In the genomic region with DNA sequence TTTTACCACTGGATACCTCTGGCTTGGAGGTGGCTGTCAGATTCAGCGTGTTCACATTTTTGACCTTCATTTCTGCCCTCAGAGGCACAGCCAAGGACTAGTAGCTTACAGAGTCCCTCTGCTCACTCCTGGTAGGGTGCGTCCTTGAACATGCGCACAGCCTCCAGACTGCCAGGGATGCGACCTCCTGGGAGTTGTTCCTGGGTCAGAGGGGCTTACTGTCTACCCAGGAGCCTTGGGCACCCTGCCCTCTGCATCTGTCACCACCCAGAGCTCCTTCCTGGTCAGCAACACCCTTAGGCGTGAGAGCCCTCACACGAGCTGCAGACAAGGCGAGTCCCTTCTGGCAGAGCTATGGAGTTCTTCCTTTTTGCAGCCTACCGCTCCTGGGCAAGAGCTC, we compare ENCODE assay signal across 12 cellular contexts. TPM values are rescaled to one million over a fixed set of nuclear protein-coding genes. Genes with fewer than 3 reads are reported as not detected.
DNase-seq lines count a peak whose midpoint lies in the region; ATAC-seq lines count a peak whose summit lies in the region.
"Had no signal": no experiment of that assay in that cellular context is flagged by ENCODE, and none has a peak within 500 bp of the region (broad histone marks: within the 10 kb centered on the region; RNA-seq: fewer than 3 reads in every experiment).

No MANE protein-coding gene starts in this region.

- POLR2A ChIA-PET in activated CD4-positive, alpha-beta memory T cell treated with anti-CD3 and anti-CD28 coated beads, Interleukin-2, amount 10 ng/mL, durations not matched to agents 7 days and 5 days (lab: Charles Lee): interaction anchor here (0.6 to 1.1 kb wide), 2 partner anchors 14 to 27 kb away, joined by 3 read pairs; no protein-coding TSS in a partner anchor

- H3K4me3 ChIP-seq in iPS-15b (ENCODE audit: low read depth, low read length): peak overlapping the region; percentile 84

- peak overlapping the region; percentile 99 for H3K27ac Mint-ChIP-seq in activated T-cell treated with anti-CD3 and anti-CD28 coated beads, Interleukin-2, amount 50 U/mL, for 72 hours
- no peak overlapping the region for H3K27ac Mint-ChIP-seq in activated CD4-positive, alpha-beta memory T cell treated with anti-CD3 and anti-CD28 coated beads, Interleukin-2, amount 10 ng/mL, durations not matched to agents 7 days and 5 days
- peak overlapping the region in 1 of 2 donors; percentile 47 for H3K27ac Mint-ChIP-seq in stimulated activated naive CD8-positive, alpha-beta T cell treated with anti-CD3 and anti-CD28 coated beads, Interleukin-15, amount 100 ng/mL, for 72 hours

- no peaks in the 10 kb centered on the region for H3K9me3 Mint-ChIP-seq in activated T-cell treated with anti-CD3 and anti-CD28 coated beads, Interleukin-2, amount 50 U/mL, for 72 hours
- H3K9me3 Mint-ChIP-seq in activated CD4-positive, alpha-beta memory T cell treated with anti-CD3 and anti-CD28 coated beads, Interleukin-2, amount 10 ng/mL, durations not matched to agents 7 days and 5 days: no peaks in the 10 kb centered on the region
- H3K9me3 Mint-ChIP-seq in stimulated activated naive CD8-positive, alpha-beta T cell treated with anti-CD3 and anti-CD28 coated beads, Interleukin-15, amount 100 ng/mL, for 72 hours: no peaks in the 10 kb centered on the region

- CTCF ChIA-PET in activated CD4-positive, alpha-beta memory T cell treated with anti-CD3 and anti-CD28 coated beads, Interleukin-2, amount 10 ng/mL, durations not matched to agents 7 days and 5 days (lab: Charles Lee): interaction anchor here (1.3 to 11.8 kb wide), 4 partner anchors 24 to 198 kb away, joined by 3 to 178 read pairs (median 77); no protein-coding TSS in a partner anchor

- no peaks in the 10 kb centered on the region for H3K27me3 Mint-ChIP-seq in activated T-cell treated with anti-CD3 and anti-CD28 coated beads, Interleukin-2, amount 50 U/mL, for 72 hours (ENCODE audit: low read depth)
- no peaks in the 10 kb centered on the region for H3K27me3 Mint-ChIP-seq in activated CD4-positive, alpha-beta memory T cell treated with anti-CD3 and anti-CD28 coated beads, Interleukin-2, amount 10 ng/mL, durations not matched to agents 7 days and 5 days
- no peaks in the 10 kb centered on the region for H3K27me3 Mint-ChIP-seq in stimulated activated naive CD8-positive, alpha-beta T cell treated with anti-CD3 and anti-CD28 coated beads, Interleukin-15, amount 100 ng/mL, for 72 hours

- H3K9me3 ChIP-seq in iPS-15b (ENCODE audit: control insufficient read depth, insufficient read depth, low read length): no peaks in the 10 kb centered on the region
- H3K9me3 ChIP-seq: pancreas had no signal

- H3K36me3 Mint-ChIP-seq in activated T-cell treated with anti-CD3 and anti-CD28 coated beads, Interleukin-2, amount 50 U/mL, for 72 hours (ENCODE audit: insufficient read depth in 2 of 2): peaks cover 6 to 13% of the 10 kb centered on the region in 2 donors
- H3K36me3 Mint-ChIP-seq in activated CD4-positive, alpha-beta memory T cell treated with anti-CD3 and anti-CD28 coated beads, Interleukin-2, amount 10 ng/mL, durations not matched to agents 7 days and 5 days (ENCODE audit: low read depth): peaks cover 23% of the 10 kb centered on the region

- H3K9ac ChIP-seq in iPS-15b (ENCODE audit: low read depth, low read length): peak overlapping the region; percentile 9

- H3K4me3 Mint-ChIP-seq in activated T-cell treated with anti-CD3 and anti-CD28 coated beads, Interleukin-2, amount 50 U/mL, for 72 hours: peak overlapping the region; percentile 88 to 100
- H3K4me3 Mint-ChIP-seq in activated CD4-positive, alpha-beta memory T cell treated with anti-CD3 and anti-CD28 coated beads, Interleukin-2, amount 10 ng/mL, durations not matched to agents 7 days and 5 days: peak overlapping the region; percentile 86
- H3K4me3 Mint-ChIP-seq in stimulated activated naive CD8-positive, alpha-beta T cell treated with anti-CD3 and anti-CD28 coated beads, Interleukin-15, amount 100 ng/mL, for 72 hours: peak overlapping the region; percentile 90 to 94

- ATAC-seq in activated T-cell treated with anti-CD3 and anti-CD28 coated beads, Interleukin-2, amount 50 U/mL, for 72 hours (replicated peaks in 1 of 2): no peak
- ATAC-seq in stimulated activated naive CD8-positive, alpha-beta T cell treated with anti-CD3 and anti-CD28 coated beads, Interleukin-15, amount 100 ng/mL, for 72 hours: no peak
- ATAC-seq in HG02870 (IDR thresholded peaks at IDR 0.05; ENCODE audit: unreplicated experiment): no peak
- ATAC-seq: pancreas had no signal

- H3K4me1 Mint-ChIP-seq in activated T-cell treated with anti-CD3 and anti-CD28 coated beads, Interleukin-2, amount 50 U/mL, for 72 hours (ENCODE audit: low read depth): peaks cover 46% of the 10 kb centered on the region
- H3K4me1 Mint-ChIP-seq in activated CD4-positive, alpha-beta memory T cell treated with anti-CD3 and anti-CD28 coated beads, Interleukin-2, amount 10 ng/mL, durations not matched to agents 7 days and 5 days: peaks cover 57% of the 10 kb centered on the region
- peaks cover 71% of the 10 kb centered on the region for H3K4me1 Mint-ChIP-seq in stimulated activated naive CD8-positive, alpha-beta T cell treated with anti-CD3 and anti-CD28 coated beads, Interleukin-15, amount 100 ng/mL, for 72 hours

- DNase-seq in activated T-cell treated with anti-CD3 and anti-CD28 coated beads, Interleukin-2, amount 50 U/mL, for 72 hours: no peak
- no peak for DNase-seq in activated T-cell treated with anti-CD3 and anti-CD28 coated beads, Interleukin-2, amount 50 U/mL, for 48 hours
- no peak for DNase-seq in activated CD4-positive, alpha-beta memory T cell treated with anti-CD3 and anti-CD28 coated beads, Interleukin-2, amount 10 ng/mL, durations not matched to agents 7 days and 5 days
- DNase-seq in stimulated activated naive CD8-positive, alpha-beta T cell treated with anti-CD3 and anti-CD28 coated beads, Interleukin-15, amount 100 ng/mL, for 72 hours: no peak
- DNase-seq in stimulated activated CD4-positive, alpha-beta T cell treated with anti-CD3 and anti-CD28 coated beads, Interleukin-15, amount 100 ng/mL, for 24 hours: no peak
- DNase-seq in AG08395 (ENCODE audit: low spot score): no peak
- DNase-seq: AML-193, Kasumi-1, NCI-H774 had no signal

- no peaks in the 10 kb centered on the region for H3K27me3 ChIP-seq in iPS-15b (ENCODE audit: control insufficient read depth, insufficient read depth, low read length)
- H3K27me3 ChIP-seq: pancreas had no signal

- H3K36me3 ChIP-seq in iPS-15b (ENCODE audit: control insufficient read depth, insufficient read depth, low read length): peaks cover 19% of the 10 kb centered on the region

- peaks cover 6% of the 10 kb centered on the region for H3K4me1 ChIP-seq in iPS-15b (ENCODE audit: control insufficient read depth, insufficient read depth, low read length)

RNA-seq across cellular contexts. Expression of a gene that starts 1.7 kb away (rescaled TPM):
- 10 to 100 TPM; 38.7 to 48.9 TPM for total RNA-seq in activated T-cell treated with anti-CD3 and anti-CD28 coated beads, Interleukin-2, amount 50 U/mL, for 72 hours
- total RNA-seq in activated CD4-positive, alpha-beta memory T cell treated with anti-CD3 and anti-CD28 coated beads, Interleukin-2, amount 10 ng/mL, durations not matched to agents 7 days and 5 days: 10 to 100 TPM; 42.4 to 47.0 TPM

RNA-seq across cellular contexts. Expression of a gene that starts 20.9 kb away (rescaled TPM):
- total RNA-seq in activated T-cell treated with anti-CD3 and anti-CD28 coated beads, Interleukin-2, amount 50 U/mL, for 72 hours: 100 to 1,000 TPM; 248 to 287 TPM
- 100 to 1,000 TPM; 631 to 642 TPM for total RNA-seq in activated CD4-positive, alpha-beta memory T cell treated with anti-CD3 and anti-CD28 coated beads, Interleukin-2, amount 10 ng/mL, durations not matched to agents 7 days and 5 days
